9 cellular contexts compared by ENCODE assay signal in genomic region chr1:14095001-14095400, GRCh38.
DNase-seq lines count a peak whose midpoint lies in the region; ATAC-seq and TF ChIP-seq lines count a peak whose summit lies in the region.
"Had no signal": no experiment of that assay in that cellular context is flagged by ENCODE, and none has a peak within 500 bp of the region (broad histone marks: within the 10 kb centered on the region; RNA-seq: fewer than 3 reads in every experiment).

No MANE protein-coding gene starts in this region.

- H3K36me3 Mint-ChIP-seq in immature natural killer cell = peaks cover 0 to 4% (median 0%) of the 10 kb centered on the region in 3 donors

- no peaks in the 10 kb centered on the region for H3K9me3 ChIP-seq in RWPE2 (ENCODE audit: severe bottlenecking)
- H3K9me3 ChIP-seq: SJSA1 had no signal

- TF ChIP-seq CTCF in RWPE2 (IDR thresholded peaks at IDR 0.05; ENCODE audit: poor library complexity, severe bottlenecking) = peak; percentile 37

- H3K4me3 Mint-ChIP-seq in stimulated activated naive CD8-positive, alpha-beta T cell treated with anti-CD3 and anti-CD28 coated beads, Interleukin-15, amount 100 ng/mL, for 72 hours = no peak overlapping the region
- no peak overlapping the region for H3K4me3 Mint-ChIP-seq in immature natural killer cell

- peak; percentile 8 for DNase-seq in COLO829 (ENCODE audit: low spot score)
- peak; percentile 46 for DNase-seq in Jurkat, Clone E6-1 (ENCODE audit: low read depth, low spot score)
- no peak for DNase-seq in RWPE2 (ENCODE audit: low spot score)
- DNase-seq in kidney tubule cell (ENCODE audit: low spot score) = peak; percentile 55
- DNase-seq in stimulated activated CD4-positive, alpha-beta T cell treated with anti-CD3 and anti-CD28 coated beads, Interleukin-1b, Interleukin-23, amount 100 ng/mL, for 48 hours = no peak
- DNase-seq in stimulated activated naive CD8-positive, alpha-beta T cell treated with anti-CD3 and anti-CD28 coated beads, Interleukin-15, amount 100 ng/mL, for 72 hours = no peak
- no peak for DNase-seq in GM19238 (ENCODE audit: insufficient read length, low spot score)
- no peak for DNase-seq in immature natural killer cell

- no peaks in the 10 kb centered on the region for H3K4me1 Mint-ChIP-seq in stimulated activated naive CD8-positive, alpha-beta T cell treated with anti-CD3 and anti-CD28 coated beads, Interleukin-15, amount 100 ng/mL, for 72 hours
- H3K4me1 Mint-ChIP-seq in immature natural killer cell = no peaks in the 10 kb centered on the region

- H3K9me3 Mint-ChIP-seq in stimulated activated naive CD8-positive, alpha-beta T cell treated with anti-CD3 and anti-CD28 coated beads, Interleukin-15, amount 100 ng/mL, for 72 hours = peaks cover 0 to 10% of the 10 kb centered on the region in 2 donors
- peaks cover 1 to 10% (median 5%) of the 10 kb centered on the region in 6 donors for H3K9me3 Mint-ChIP-seq in immature natural killer cell

- H3K36me3 ChIP-seq in RWPE2 (ENCODE audit: low read depth) = no peaks in the 10 kb centered on the region
- H3K36me3 ChIP-seq: SJSA1 had no signal

- no peak overlapping the region for H3K4me3 ChIP-seq in Jurkat, Clone E6-1 (ENCODE audit: low read length)
- no peak overlapping the region for H3K4me3 ChIP-seq in RWPE2 (ENCODE audit: severe bottlenecking)
- H3K4me3 ChIP-seq: SJSA1 had no signal

- H3K27ac Mint-ChIP-seq in stimulated activated naive CD8-positive, alpha-beta T cell treated with anti-CD3 and anti-CD28 coated beads, Interleukin-15, amount 100 ng/mL, for 72 hours = no peak overlapping the region
- no peak overlapping the region for H3K27ac Mint-ChIP-seq in immature natural killer cell

- ATAC-seq in RWPE2 (ENCODE audit: low read depth) = no peak
- no peak for ATAC-seq in stimulated activated naive CD8-positive, alpha-beta T cell treated with anti-CD3 and anti-CD28 coated beads, Interleukin-15, amount 100 ng/mL, for 72 hours

- H3K4me1 ChIP-seq in RWPE2 (ENCODE audit: insufficient read depth, poor library complexity, severe bottlenecking) = no peaks in the 10 kb centered on the region
- H3K4me1 ChIP-seq: SJSA1 had no signal

- no peaks in the 10 kb centered on the region for H3K27me3 ChIP-seq in RWPE2 (ENCODE audit: insufficient read depth, poor library complexity, severe bottlenecking)
- H3K27me3 ChIP-seq: SJSA1 had no signal

- peaks cover 36% of the 10 kb centered on the region for H3K27me3 Mint-ChIP-seq in stimulated activated naive CD8-positive, alpha-beta T cell treated with anti-CD3 and anti-CD28 coated beads, Interleukin-15, amount 100 ng/mL, for 72 hours
- peaks cover 4 to 15% (median 7%) of the 10 kb centered on the region in 3 donors for H3K27me3 Mint-ChIP-seq in immature natural killer cell (ENCODE audit: low read depth in 3 of 3)

- no peak overlapping the region for H3K27ac ChIP-seq in RWPE2 (ENCODE audit: poor library complexity, severe bottlenecking)
- H3K27ac ChIP-seq: SJSA1 had no signal

Comparison
In these comparisons a context has a peak if more than half of its experiments do, and no peak if none do; other contexts are left out.
1. DNase-seq: peak in COLO829 (single experiment), Jurkat, Clone E6-1 (single experiment) and kidney tubule cell (single experiment); none in RWPE2 (single experiment), stimulated activated CD4-positive, alpha-beta T cell treated with anti-CD3 and anti-CD28 coated beads, Interleukin-1b, Interleukin-23, amount 100 ng/mL, for 48 hours (single experiment), stimulated activated naive CD8-positive, alpha-beta T cell treated with anti-CD3 and anti-CD28 coated beads, Interleukin-15, amount 100 ng/mL, for 72 hours (0 of 2), GM19238 (single experiment) and immature natural killer cell (0 of 3).